22 cellular contexts compared by ENCODE assay signal in the genomic region with DNA sequence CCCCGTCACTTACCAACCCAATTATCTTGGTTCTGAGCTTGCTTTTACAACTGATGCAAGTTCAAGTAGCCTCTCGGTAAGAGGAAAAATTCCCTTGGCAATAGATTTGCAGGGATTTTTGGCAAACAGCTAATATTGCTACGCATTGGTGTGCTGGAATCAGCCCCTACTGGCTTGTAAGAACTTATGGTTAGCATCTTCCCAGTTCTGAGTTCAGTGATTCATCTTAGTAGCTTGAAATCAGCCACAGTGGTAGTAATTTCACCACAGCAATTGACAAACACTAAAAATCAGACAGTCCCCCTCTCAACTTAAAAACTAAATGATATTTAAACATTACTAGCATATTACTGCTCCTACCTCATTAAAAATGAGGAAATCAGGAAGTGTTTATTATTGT. TPM values are rescaled to one million over a fixed set of nuclear protein-coding genes. Genes with fewer than 3 reads are reported as not detected.
DNase-seq lines count a peak whose midpoint lies in the region; ATAC-seq, FAIRE-seq and TF ChIP-seq lines count a peak whose summit lies in the region.
"Had no signal": no experiment of that assay in that cellular context is flagged by ENCODE, and none has a peak within 500 bp of the region (broad histone marks: within the 10 kb centered on the region; RNA-seq: fewer than 3 reads in every experiment).

No MANE protein-coding gene starts in this region.

- H4K20me1 ChIP-seq in GM23248 (ENCODE audit: insufficient read depth): no peaks in the 10 kb centered on the region
- H4K20me1 ChIP-seq in GM12878 (ENCODE audit: control insufficient read depth, insufficient read depth): no peaks in the 10 kb centered on the region
- H4K20me1 ChIP-seq: BLaER1 had no signal

- H3K4me1 ChIP-seq in GM23248 (ENCODE audit: insufficient read depth): no peaks in the 10 kb centered on the region
- no peaks in the 10 kb centered on the region for H3K4me1 ChIP-seq in GM12878 (ENCODE audit: control insufficient read depth, insufficient read depth, low read length)
- H3K4me1 ChIP-seq in heart left ventricle: peaks cover 0 to 1% (median 0%) of the 10 kb centered on the region in 12 donors
- H3K4me1 ChIP-seq: BLaER1 had no signal

- H3K36me3 Mint-ChIP-seq in stimulated activated effector memory CD8-positive, alpha-beta T cell treated with anti-CD3 and anti-CD28 coated beads, Interleukin-12 subunit alpha, Interleukin-12 subunit beta, amount 100 ng/mL, for 72 hours: no peaks in the 10 kb centered on the region
- H3K36me3 Mint-ChIP-seq: CD4-positive, alpha-beta memory T cell had no signal

- H3K27ac Mint-ChIP-seq in stimulated activated effector memory CD8-positive, alpha-beta T cell treated with anti-CD3 and anti-CD28 coated beads, Interleukin-12 subunit alpha, Interleukin-12 subunit beta, amount 100 ng/mL, for 72 hours: no peak overlapping the region
- H3K27ac Mint-ChIP-seq: CD14-positive monocyte; CD4-positive, alpha-beta memory T cell; GM23338; HFFc6 had no signal

- TF ChIP-seq RAD21 in GM12878 (IDR thresholded peaks at IDR 0.05; ENCODE audit: insufficient read depth, low read depth, low read length): no peak

- H3K4me1 Mint-ChIP-seq in stimulated activated effector memory CD8-positive, alpha-beta T cell treated with anti-CD3 and anti-CD28 coated beads, Interleukin-12 subunit alpha, Interleukin-12 subunit beta, amount 100 ng/mL, for 72 hours: peaks cover 7% of the 10 kb centered on the region
- H3K4me1 Mint-ChIP-seq: CD14-positive monocyte had no signal

- in situ Hi-C loops in GM23248 (cut with MboI): no loop called here
- in situ Hi-C loops in GM12878 (cut with MboI): no loop called here

- 24 to 25% methylated on average over 3 of the region's 3 CpGs for WGBS in GM23248 (ENCODE audit: low coverage in 1 of 2, low lambda C conversion rate in 2 of 2, missing lambda C conversion rate in 2 of 2), 2 experiments
- 2% methylated on average over 3 of the region's 3 CpGs for WGBS in GM12878 (ENCODE audit: insufficient coverage, insufficient replicate concordance, low lambda C conversion rate, missing lambda C conversion rate)
- 57 to 73% (median 68%) methylated on average over 3 of the region's 3 CpGs for WGBS in heart left ventricle, 4 donors

- H3K4me3 Mint-ChIP-seq in stimulated activated effector memory CD8-positive, alpha-beta T cell treated with anti-CD3 and anti-CD28 coated beads, Interleukin-12 subunit alpha, Interleukin-12 subunit beta, amount 100 ng/mL, for 72 hours: no peak overlapping the region
- H3K4me3 Mint-ChIP-seq: CD14-positive monocyte; CD4-positive, alpha-beta memory T cell; GM23338; HFFc6 had no signal

- H3K79me2 ChIP-seq in GM23248 (ENCODE audit: insufficient read depth) (no peaks in the 10 kb centered on the region), GM12878 (ENCODE audit: control insufficient read depth, insufficient read depth, low read length) (no peaks in the 10 kb centered on the region)

- intact Hi-C loops in GM12878 (cut with micrococcal nuclease; ENCODE audit: unreplicated experiment): no loop called here
- intact Hi-C loops in heart left ventricle (cut with DNase I): no loop called here

- CTCF ChIA-PET in GM12878 (lab: Yijun Ruan, JAX): interaction anchor here (0.7 to 1.3 kb wide), 2 partner anchors 30 to 195 kb away, joined by 3 to 4 read pairs; no protein-coding TSS in a partner anchor

- ATAC-seq in GM12878 (no peak), heart left ventricle (no peak), HG02852 (IDR thresholded peaks at IDR 0.05; ENCODE audit: unreplicated experiment) (no peak)
- peak; percentile 70 for ATAC-seq in stimulated activated effector memory CD8-positive, alpha-beta T cell treated with anti-CD3 and anti-CD28 coated beads, Interleukin-12 subunit alpha, Interleukin-12 subunit beta, amount 100 ng/mL, for 72 hours
- no peak for ATAC-seq in stimulated activated naive CD8-positive, alpha-beta T cell treated with anti-CD3 and anti-CD28 coated beads, Interleukin-15, Interleukin-2, amounts not matched to agents 100 U/mL and 50 U/mL, for 24 hours
- ATAC-seq: GM23338 had no signal

- H2AFZ ChIP-seq in GM23248 (no peak overlapping the region), GM12878 (ENCODE audit: control insufficient read depth, low read depth, low read length) (no peak overlapping the region)
- H2AFZ ChIP-seq: GM23338 had no signal

- H3K27ac ChIP-seq in GM23248 (no peak overlapping the region), GM12878 (ENCODE audit: control insufficient read depth, insufficient read depth) (no peak overlapping the region), heart left ventricle (no peak overlapping the region)
- H3K27ac ChIP-seq: BLaER1 had no signal

- POLR2A ChIA-PET in GM12878 (lab: Charles Lee): no interaction called here

- TF ChIP-seq POLR2A in GM12878 (IDR thresholded peaks at IDR 0.05; ENCODE audit: low read depth, low read length) (no peak), heart left ventricle (IDR thresholded peaks at IDR 0.05) (no peak)

- SMC1A ChIA-PET in GM12878 (lab: Charles Lee; ENCODE audit: uncharacterized antibody, unreplicated experiment): interaction anchor here (1.4 kb wide), 1 partner anchor 29 kb away, joined by 3 read pairs; no protein-coding TSS in a partner anchor

- H3K27me3 ChIP-seq in GM23248 (replicated peaks; ENCODE audit: insufficient read depth): peaks cover 72% of the 10 kb centered on the region
- peaks cover 7 to 15% of the 10 kb centered on the region in 2 experiments; a peak in 3 of 4 replicates for H3K27me3 ChIP-seq in GM12878 (replicated peaks in 1 of 2; ENCODE audit: control insufficient read depth in 2 of 2, insufficient read depth in 2 of 2, low read length in 1 of 2)
- peaks cover 13 to 91% (median 54%) of the 10 kb centered on the region in 9 donors for H3K27me3 ChIP-seq in heart left ventricle

- H3F3A ChIP-seq in GM23248 (ENCODE audit: insufficient read depth): no peaks in the 10 kb centered on the region

- H3K9me2 ChIP-seq in GM23248 (ENCODE audit: insufficient read depth): no peaks in the 10 kb centered on the region

- RAD21 ChIA-PET in GM12878 (lab: Charles Lee; ENCODE audit: unreplicated experiment): no interaction called here

- H3K9ac ChIP-seq in GM23248 (no peak overlapping the region), GM12878 (ENCODE audit: control insufficient read depth, insufficient read depth, low read length) (no peak overlapping the region)
- H3K9ac ChIP-seq: BLaER1 had no signal

- BruUV-seq in GM12878 (replicated peaks; lab: Mats Ljungman, UMichigan): no TSS peak

- FAIRE-seq in GM12878 (lab: Jason Lieb, UNC): no peak
- FAIRE-seq: A204.1, GM12891, GM18507, H54 had no signal

- no peak for TF ChIP-seq CTCF in AG10803 (conservative IDR thresholded peaks at IDR 0.05; ENCODE audit: low read length)
- no peak for TF ChIP-seq CTCF in GM12878 (IDR thresholded peaks at IDR 0.05 in 2 of 3, conservative IDR thresholded peaks at IDR 0.05 in 1 of 3; ENCODE audit: control insufficient read depth in 2 of 3, extremely low read depth in 1 of 3, insufficient read depth in 1 of 3, low read depth in 3 of 3, low read length in 3 of 3)
- no peak for TF ChIP-seq CTCF in heart left ventricle (IDR thresholded peaks at IDR 0.05)

- no peaks in the 10 kb centered on the region for H3K9me3 Mint-ChIP-seq in stimulated activated effector memory CD8-positive, alpha-beta T cell treated with anti-CD3 and anti-CD28 coated beads, Interleukin-12 subunit alpha, Interleukin-12 subunit beta, amount 100 ng/mL, for 72 hours
- H3K9me3 Mint-ChIP-seq: GM23338, HFFc6 had no signal

- H3K9me3 ChIP-seq in GM23248 (ENCODE audit: low read depth): no peaks in the 10 kb centered on the region
- no peaks in the 10 kb centered on the region; the same call in 2 of the 3 replicates for H3K9me3 ChIP-seq in GM12878 (replicated peaks; ENCODE audit: control insufficient read depth, insufficient read depth, low read length)
- H3K9me3 ChIP-seq in heart left ventricle: no peaks in the 10 kb centered on the region

- DNase-seq in AG10803 (ENCODE audit: low read depth) (peak; percentile 40), GM23248 (peak; percentile 24), GM12878 (ENCODE audit: low read depth, low spot score) (no peak), heart left ventricle (no peak)
- no peak for DNase-seq in stimulated activated effector memory CD8-positive, alpha-beta T cell treated with anti-CD3 and anti-CD28 coated beads, Interleukin-12 subunit alpha, Interleukin-12 subunit beta, amount 100 ng/mL, for 72 hours (ENCODE audit: low spot score in 2 of 2)
- no peak for DNase-seq in stimulated activated naive CD8-positive, alpha-beta T cell treated with anti-CD3 and anti-CD28 coated beads, Interleukin-15, Interleukin-2, amounts not matched to agents 100 U/mL and 50 U/mL, for 24 hours
- DNase-seq: ACHN; CD4-positive, alpha-beta memory T cell; DMS79 treated with DMSO at 0.1 percent for 48 hours; GF-D8; HCEC 1CT; HFFc6; KG1 had no signal

- H3K4me2 ChIP-seq in GM23248 (ENCODE audit: unreplicated experiment) (no peak overlapping the region), GM12878 (ENCODE audit: control insufficient read depth, insufficient read depth) (no peak overlapping the region)
- H3K4me2 ChIP-seq: BLaER1, GM23338 had no signal

- no peak overlapping the region for H3K4me3 ChIP-seq in AG10803 (ENCODE audit: low read length)
- H3K4me3 ChIP-seq in GM23248: no peak overlapping the region
- no peak overlapping the region for H3K4me3 ChIP-seq in GM12878
- H3K4me3 ChIP-seq in heart left ventricle: no peak overlapping the region
- H3K4me3 ChIP-seq: BLaER1, GM23338 had no signal

- no peaks in the 10 kb centered on the region for H3K36me3 ChIP-seq in GM23248 (ENCODE audit: low read depth)
- H3K36me3 ChIP-seq in GM12878 (ENCODE audit: control insufficient read depth in 2 of 2, insufficient read depth in 2 of 2, low read length in 1 of 2): no peaks in the 10 kb centered on the region
- H3K36me3 ChIP-seq in heart left ventricle: no peaks in the 10 kb centered on the region
- H3K36me3 ChIP-seq: BLaER1 had no signal

- no peak for TF ChIP-seq EP300 in GM12878 (IDR thresholded peaks at IDR 0.05; ENCODE audit: borderline replicate concordance in 1 of 2, control insufficient read depth in 1 of 2, low read depth in 2 of 2, low read length in 2 of 2)

RNA-seq across cellular contexts. Expression of gene RAX, which starts 5.9 kb away (rescaled TPM):
- total RNA-seq in GM23248 (2014; rRNA removed; shearing (Covaris generic)): not detected in 2 replicates
- not detected in 2 replicates for polyA plus RNA-seq in GM23248 (2016; fragmentation: Nextera tagmentation; extraction: Ambion mirVana)
- total RNA-seq in GM12878 (2013; cell fraction: nucleolus; rRNA removed): not detected in 2 replicates
- total RNA-seq in GM12878 (2014; rRNA removed): not detected in 2 replicates
- total RNA-seq in GM12878 (2014; rRNA removed; fragmentation: Illumina TruSeq; extraction: Trizol): not detected in 2 replicates
- not detected in 2 replicates for total RNA-seq in GM12878 (2021)
- polyA plus RNA-seq in GM12878 (2011; ENCODE audit: low read depth): not detected
- polyA plus RNA-seq in GM12878 (2011; rRNA removed): not detected in 2 replicates
- polyA plus RNA-seq in GM12878 (2011; cell fraction: cytosol; rRNA removed): not detected in 2 replicates
- not detected in 2 replicates for polyA plus RNA-seq in GM12878 (2011; cell fraction: nucleus; rRNA removed)
- not detected in 2 replicates for polyA plus RNA-seq in GM12878 (2012)
- polyA plus RNA-seq in GM12878 (2014; fragmentation: Illumina TruSeq; extraction: Trizol): not detected in 2 replicates
- not detected for polyA plus RNA-seq in GM12878 (2014; fragmentation: Nextera tagmentation; extraction: Ambion mirVana)
- polyA plus RNA-seq in GM12878 (2014; rRNA removed): not detected in 2 replicates
- polyA plus RNA-seq in GM12878 (2016; fragmentation: Nextera tagmentation; extraction: Ambion mirVana): not detected
- polyA minus RNA-seq in GM12878 (2011; rRNA and poly(A)+ RNA removed): not detected in 2 replicates
- polyA minus RNA-seq in GM12878 (2011; cell fraction: cytosol; rRNA and poly(A)+ RNA removed): not detected in 2 replicates
- not detected in 2 replicates for polyA minus RNA-seq in GM12878 (2011; cell fraction: nucleus; rRNA and poly(A)+ RNA removed)
- total RNA-seq in heart left ventricle: not detected
- polyA plus RNA-seq in heart left ventricle: not detected
- total RNA-seq: CD4-positive, alpha-beta memory T cell; HFFc6; HT-29 had no signal
- polyA plus RNA-seq: CD14-positive monocyte; CD4-positive, alpha-beta memory T cell had no signal

RNA-seq across cellular contexts. Expression of gene CPLX4, which starts 39.3 kb away (rescaled TPM):
- total RNA-seq in GM23248 (2014; rRNA removed; shearing (Covaris generic)): not detected in 2 replicates
- polyA plus RNA-seq in GM23248 (2016; fragmentation: Nextera tagmentation; extraction: Ambion mirVana): not detected in 2 replicates
- not detected in 2 replicates for total RNA-seq in GM12878 (2013; cell fraction: nucleolus; rRNA removed)
- total RNA-seq in GM12878 (2014; rRNA removed): not detected in 2 replicates
- total RNA-seq in GM12878 (2014; rRNA removed; fragmentation: Illumina TruSeq; extraction: Trizol): not detected in 2 replicates
- total RNA-seq in GM12878 (2021): not detected in 2 replicates
- not detected for polyA plus RNA-seq in GM12878 (2011; ENCODE audit: low read depth)
- polyA plus RNA-seq in GM12878 (2011; rRNA removed): not detected in 2 replicates
- polyA plus RNA-seq in GM12878 (2011; cell fraction: cytosol; rRNA removed): not detected in 2 replicates
- not detected in 2 replicates for polyA plus RNA-seq in GM12878 (2011; cell fraction: nucleus; rRNA removed)
- not detected in 2 replicates for polyA plus RNA-seq in GM12878 (2012)
- polyA plus RNA-seq in GM12878 (2014; fragmentation: Illumina TruSeq; extraction: Trizol): not detected in 2 replicates
- not detected for polyA plus RNA-seq in GM12878 (2014; fragmentation: Nextera tagmentation; extraction: Ambion mirVana)
- polyA plus RNA-seq in GM12878 (2014; rRNA removed): not detected in 2 replicates
- polyA plus RNA-seq in GM12878 (2016; fragmentation: Nextera tagmentation; extraction: Ambion mirVana): not detected
- not detected in 2 replicates for polyA minus RNA-seq in GM12878 (2011; rRNA and poly(A)+ RNA removed)
- polyA minus RNA-seq in GM12878 (2011; cell fraction: cytosol; rRNA and poly(A)+ RNA removed): not detected in 2 replicates
- polyA minus RNA-seq in GM12878 (2011; cell fraction: nucleus; rRNA and poly(A)+ RNA removed): not detected in 2 replicates
- not detected for total RNA-seq in heart left ventricle
- not detected for polyA plus RNA-seq in heart left ventricle
- total RNA-seq: CD4-positive, alpha-beta memory T cell; GM23338; HFFc6; HT-29 had no signal
- polyA plus RNA-seq: CD14-positive monocyte; CD4-positive, alpha-beta memory T cell; GM23338 had no signal

RNA-seq across cellular contexts. Expression of gene GRP, which starts 59.2 kb away (rescaled TPM):
- total RNA-seq in GM23248 (2014; rRNA removed; shearing (Covaris generic)): not detected in 2 replicates
- polyA plus RNA-seq in GM23248 (2016; fragmentation: Nextera tagmentation; extraction: Ambion mirVana) (not detected in 2 replicates), GM12878 (2011; rRNA removed) (not detected in 2 replicates), GM12878 (2014; fragmentation: Illumina TruSeq; extraction: Trizol) (not detected in 2 replicates), GM12878 (2014; fragmentation: Nextera tagmentation; extraction: Ambion mirVana) (not detected), GM12878 (2014; rRNA removed) (not detected in 2 replicates), GM12878 (2016; fragmentation: Nextera tagmentation; extraction: Ambion mirVana) (not detected), heart left ventricle (not detected)
- total RNA-seq in GM12878 (2013; cell fraction: nucleolus; rRNA removed): not detected in 2 replicates
- total RNA-seq in GM12878 (2014; rRNA removed) (not detected in 2 replicates), GM12878 (2014; rRNA removed; fragmentation: Illumina TruSeq; extraction: Trizol) (not detected in 2 replicates), GM12878 (2021) (not detected in 2 replicates), heart left ventricle (not detected)
- polyA plus RNA-seq in GM12878 (2011; ENCODE audit: low read depth): not detected
- polyA plus RNA-seq in GM12878 (2011; cell fraction: cytosol; rRNA removed): not detected in 2 replicates
- polyA plus RNA-seq in GM12878 (2011; cell fraction: nucleus; rRNA removed): not detected in 2 replicates
- not detected in 2 replicates for polyA plus RNA-seq in GM12878 (2012)
- polyA minus RNA-seq in GM12878 (2011; rRNA and poly(A)+ RNA removed): not detected in 2 replicates
- polyA minus RNA-seq in GM12878 (2011; cell fraction: cytosol; rRNA and poly(A)+ RNA removed): not detected in 2 replicates
- polyA minus RNA-seq in GM12878 (2011; cell fraction: nucleus; rRNA and poly(A)+ RNA removed): not detected in 2 replicates
- total RNA-seq: CD4-positive, alpha-beta memory T cell; GM23338; HFFc6; HT-29 had no signal
- polyA plus RNA-seq: CD14-positive monocyte; CD4-positive, alpha-beta memory T cell; GM23338 had no signal

Comparison
In these comparisons a context has a peak if more than half of its experiments do, and no peak if none do; other contexts are left out.
1. DNase-seq: peak in AG10803 (single experiment) and GM23248 (single experiment); none in GM12878 (single experiment), stimulated activated effector memory CD8-positive, alpha-beta T cell treated with anti-CD3 and anti-CD28 coated beads, Interleukin-12 subunit alpha, Interleukin-12 subunit beta, amount 100 ng/mL, for 72 hours (0 of 2), heart left ventricle (0 of 5) and stimulated activated naive CD8-positive, alpha-beta T cell treated with anti-CD3 and anti-CD28 coated beads, Interleukin-15, Interleukin-2, amounts not matched to agents 100 U/mL and 50 U/mL, for 24 hours (single experiment).